ENCODE assay signal across 8 cellular contexts in the genomic region with DNA sequence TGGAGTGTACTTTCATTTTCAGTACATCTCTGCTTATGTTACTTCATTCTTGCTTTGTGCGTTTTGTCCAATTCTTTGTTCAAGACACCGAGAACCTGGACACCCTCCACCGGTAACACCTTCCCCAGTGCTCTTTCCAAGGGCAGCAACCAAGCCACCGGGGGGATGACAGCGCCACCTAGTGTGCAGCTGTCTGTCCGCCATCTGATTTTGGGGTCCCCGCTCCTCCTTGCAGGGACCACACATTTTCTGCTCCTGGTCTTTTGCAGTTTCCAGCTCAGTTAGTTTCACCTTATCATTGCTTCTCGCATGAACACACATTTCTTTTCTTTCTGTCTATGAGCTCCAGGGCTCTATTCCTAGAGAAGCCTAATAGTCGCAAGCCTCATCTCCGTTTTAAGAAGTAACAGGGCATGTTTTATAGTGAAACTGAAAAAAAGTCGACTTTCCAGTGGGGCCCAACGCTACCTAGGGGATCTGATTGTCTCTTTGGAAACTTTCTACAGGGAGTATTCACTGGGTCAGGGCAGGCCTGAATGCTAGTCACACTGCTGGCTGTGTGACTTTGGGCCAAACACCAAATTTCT.
DNase-seq lines count a peak whose midpoint lies in the region; ATAC-seq, FAIRE-seq and TF ChIP-seq lines count a peak whose summit lies in the region.

No MANE protein-coding gene starts in this region.

- peak; percentile 48 to 69; a peak in 4 of 5 replicates for TF ChIP-seq RAD21 in A549 (conservative IDR thresholded peaks at IDR 0.05 in 1 of 2, IDR thresholded peaks at IDR 0.05 in 1 of 2)

- DNase-seq in A549 (ENCODE audit: low read depth in 1 of 2, low spot score in 1 of 2) = peak; percentile 29 to 66
- peak; percentile 49 for DNase-seq in GM12865 (ENCODE audit: low read depth)
- DNase-seq in epithelial cell of proximal tubule (ENCODE audit: low read depth) = no peak
- DNase-seq in stimulated activated CD4-positive, alpha-beta T cell treated with anti-CD3 and anti-CD28 coated beads, Interleukin-15, amount 100 ng/mL, for 48 hours (ENCODE audit: low read depth in 2 of 2) = peak; percentile 6 to 23
- DNase-seq in OCI-M2 (lab: John Stamatoyannopoulos, UW; ENCODE audit: unreplicated experiment) = no peak
- DNase-seq in NCI-H2107 treated with DMSO at 0.1 percent for 48 hours (lab: John Stamatoyannopoulos, UW; ENCODE audit: unreplicated experiment) = no peak

- H3K4me3 ChIP-seq in A549 (no peak overlapping the region), GM12865 (ENCODE audit: low read depth, low read length) (no peak overlapping the region), epithelial cell of proximal tubule (ENCODE audit: low read depth, low read length) (no peak overlapping the region)

- H3K9me3 ChIP-seq in A549 = no peaks in the 10 kb centered on the region

- TF ChIP-seq CTCF in A549 (IDR thresholded peaks at IDR 0.05) = peak; percentile 54
- TF ChIP-seq CTCF in GM12865 (IDR thresholded peaks at IDR 0.05; ENCODE audit: insufficient read depth, low read depth, low read length, missing control alignments) = peak; percentile 70
- peak; percentile 72 for TF ChIP-seq CTCF in epithelial cell of proximal tubule (conservative IDR thresholded peaks at IDR 0.05; ENCODE audit: low read depth, low read length)

- no peak for TF ChIP-seq EP300 in A549 (IDR thresholded peaks at IDR 0.05)

- TF ChIP-seq POLR2A in A549 (IDR thresholded peaks at IDR 0.05; ENCODE audit: low read length) = no peak

- H3K4me1 ChIP-seq in A549 = peaks cover 10% of the 10 kb centered on the region; the same call in 2 of the 3 replicates

- WGBS in A549 (ENCODE audit: missing lambda C conversion rate) = 34% methylated on average over 12 of the region's 12 CpGs

- POLR2A ChIA-PET in A549 (lab: Yijun Ruan, JAX) = no interaction called here

- no peak for FAIRE-seq in A549 (lab: Jason Lieb, UNC)

- H3K27ac ChIP-seq in A549 = no peak overlapping the region

- ATAC-seq in A549 = peak in 1 of 2 experiments; percentile 80; a peak in 3 of 6 replicates
- peak; percentile 37; the same call in 2 of the 3 replicates for ATAC-seq in SK-N-SH treated with all-trans-retinoic acid at 6 μM for 48 hours
- no peak for ATAC-seq in GM21526 (IDR thresholded peaks at IDR 0.05; ENCODE audit: low FRiP score, unreplicated experiment)

- CTCF ChIA-PET in A549 (lab: Yijun Ruan, JAX) = interaction anchor here (0.6 to 2.3 kb wide), 8 partner anchors 24 to 557 kb away, joined by 3 to 11 read pairs (median 4); no protein-coding TSS in a partner anchor

- H3K4me2 ChIP-seq in A549 = no peak overlapping the region

TF ChIP-seq in A549, 52 proteins besides CTCF, POLR2A, EP300 and RAD21:
- TF ChIP-seq SMC3 (IDR thresholded peaks at IDR 0.05) (peak; percentile 33; the same call in 1 of the 3 replicates), USF2 (IDR thresholded peaks at IDR 0.05) (no peak)

TF ChIP-seq in SK-N-SH treated with all-trans-retinoic acid at 6 μM for 48 hours, 23 proteins besides CTCF, POLR2A, EP300 and RAD21:
- no peak for TF ChIP-seq GLIS3 (CRISPR knock-in tag; IDR thresholded peaks at IDR 0.05)
- TF ChIP-seq BACH2 (CRISPR knock-in tag; IDR thresholded peaks at IDR 0.05; ENCODE audit: borderline replicate concordance) = no peak
- no peak for TF ChIP-seq ARNTL (CRISPR knock-in tag; IDR thresholded peaks at IDR 0.05; ENCODE audit: borderline replicate concordance, low read depth)
- TF ChIP-seq SNAI2 (CRISPR knock-in tag; IDR thresholded peaks at IDR 0.05) = no peak
- TF ChIP-seq TOX (CRISPR knock-in tag; IDR thresholded peaks at IDR 0.05; ENCODE audit: borderline replicate concordance) = no peak
- TF ChIP-seq CSDC2 (CRISPR knock-in tag; IDR thresholded peaks at IDR 0.05) = no peak
- no peak for TF ChIP-seq ISL1 (CRISPR knock-in tag; IDR thresholded peaks at IDR 0.05)
- TF ChIP-seq ZNF565 (CRISPR knock-in tag; conservative IDR thresholded peaks at IDR 0.05; ENCODE audit: low read depth) = no peak
- no peak for TF ChIP-seq ESRRG (CRISPR knock-in tag; IDR thresholded peaks at IDR 0.05)
- no peak for TF ChIP-seq POU6F1 (CRISPR knock-in tag; IDR thresholded peaks at IDR 0.05; ENCODE audit: borderline replicate concordance, low read depth)
- no peak for TF ChIP-seq ZC3H10 (CRISPR knock-in tag; IDR thresholded peaks at IDR 0.05)
- TF ChIP-seq OSR1 (CRISPR knock-in tag; IDR thresholded peaks at IDR 0.05) = no peak
- TF ChIP-seq PPARA (CRISPR knock-in tag; IDR thresholded peaks at IDR 0.05; ENCODE audit: borderline replicate concordance) = no peak
- TF ChIP-seq ZNF8 (CRISPR knock-in tag; IDR thresholded peaks at IDR 0.05) = no peak
- TF ChIP-seq RARB (CRISPR knock-in tag; IDR thresholded peaks at IDR 0.05) = no peak
- no peak for TF ChIP-seq PATZ1 (CRISPR knock-in tag; IDR thresholded peaks at IDR 0.05; ENCODE audit: borderline replicate concordance)
- TF ChIP-seq ZNF70 (CRISPR knock-in tag; IDR thresholded peaks at IDR 0.05) = no peak
- TF ChIP-seq, protein P1, sequence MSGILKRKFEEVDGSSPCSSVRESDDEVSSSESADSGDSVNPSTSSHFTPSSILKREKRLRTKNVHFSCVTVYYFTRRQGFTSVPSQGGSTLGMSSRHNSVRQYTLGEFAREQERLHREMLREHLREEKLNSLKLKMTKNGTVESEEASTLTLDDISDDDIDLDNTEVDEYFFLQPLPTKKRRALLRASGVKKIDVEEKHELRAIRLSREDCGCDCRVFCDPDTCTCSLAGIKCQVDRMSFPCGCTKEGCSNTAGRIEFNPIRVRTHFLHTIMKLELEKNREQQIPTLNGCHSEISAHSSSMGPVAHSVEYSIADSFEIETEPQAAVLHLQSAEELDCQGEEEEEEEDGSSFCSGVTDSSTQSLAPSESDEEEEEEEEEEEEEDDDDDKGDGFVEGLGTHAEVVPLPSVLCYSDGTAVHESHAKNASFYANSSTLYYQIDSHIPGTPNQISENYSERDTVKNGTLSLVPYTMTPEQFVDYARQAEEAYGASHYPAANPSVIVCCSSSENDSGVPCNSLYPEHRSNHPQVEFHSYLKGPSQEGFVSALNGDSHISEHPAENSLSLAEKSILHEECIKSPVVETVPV (CRISPR knock-in tag; IDR thresholded peaks at IDR 0.05) = no peak
- TF ChIP-seq TSHZ2 (CRISPR knock-in tag; IDR thresholded peaks at IDR 0.05) = no peak

Comparison
In these comparisons a context has a peak if more than half of its experiments do, and no peak if none do; other contexts are left out.
1. DNase-seq: peak in A549 (2 of 2), GM12865 (single experiment) and stimulated activated CD4-positive, alpha-beta T cell treated with anti-CD3 and anti-CD28 coated beads, Interleukin-15, amount 100 ng/mL, for 48 hours (2 of 2); none in epithelial cell of proximal tubule (single experiment), OCI-M2 (single experiment) and NCI-H2107 treated with DMSO at 0.1 percent for 48 hours (single experiment).
2. Peak in every context shown above with its lines, with median percentiles within 50 percentile points of each other: CTCF ChIP-seq.